9 cellular contexts compared by ENCODE assay signal in genomic region chr20:59955131-59955796, GRCh38. TPM values are rescaled to one million over a fixed set of nuclear protein-coding genes. Genes with fewer than 3 reads are reported as not detected.
DNase-seq lines count a peak whose midpoint lies in the region; ATAC-seq, FAIRE-seq and TF ChIP-seq lines count a peak whose summit lies in the region.
"Had no signal": no experiment of that assay in that cellular context is flagged by ENCODE, and none has a peak within 500 bp of the region (broad histone marks: within the 10 kb centered on the region; RNA-seq: fewer than 3 reads in every experiment).

No MANE protein-coding gene starts in this region.

- peak; percentile 71 for ATAC-seq in SK-N-SH treated with all-trans-retinoic acid at 6 μM for 48 hours
- peak in 3 of 4 donors; percentile 36 to 52 (median 41) for ATAC-seq in right lobe of liver
- ATAC-seq in GM18867 (IDR thresholded peaks at IDR 0.05; ENCODE audit: unreplicated experiment), result no peak
- no peak for ATAC-seq in activated T-cell treated with anti-CD3 and anti-CD28 coated beads, Interleukin-2, amount 50 U/mL, for 72 hours (replicated peaks in 1 of 2)

- no peak for FAIRE-seq in D721Med (lab: Jason Lieb, UNC)

- H3K27me3 ChIP-seq in KMS-11 (ENCODE audit: insufficient read depth, low read depth) (no peaks in the 10 kb centered on the region), right lobe of liver (peaks cover 0 to 11% of the 10 kb centered on the region in 2 donors)

- no peaks in the 10 kb centered on the region for H3K4me1 Mint-ChIP-seq in activated T-cell treated with anti-CD3 and anti-CD28 coated beads, Interleukin-2, amount 50 U/mL, for 72 hours (ENCODE audit: low read depth)
- H3K4me1 Mint-ChIP-seq: central memory CD8-positive, alpha-beta T cell had no signal

- H3K4me3 Mint-ChIP-seq in activated T-cell treated with anti-CD3 and anti-CD28 coated beads, Interleukin-2, amount 50 U/mL, for 72 hours, result no peak overlapping the region
- H3K4me3 Mint-ChIP-seq: central memory CD8-positive, alpha-beta T cell had no signal

- H3K9me3 ChIP-seq in right lobe of liver, result no peaks in the 10 kb centered on the region

- peak overlapping the region; percentile 7; the same call in 1 of the 2 replicates for H3K9ac ChIP-seq in KMS-11

- peak overlapping the region; percentile 70; the same call in 1 of the 2 replicates for H2AFZ ChIP-seq in KMS-11 (ENCODE audit: low read depth)

- H3K79me2 ChIP-seq in KMS-11 (ENCODE audit: insufficient read depth, low read depth), result no peaks in the 10 kb centered on the region

- H3K27ac ChIP-seq in KMS-11, result peak overlapping the region; percentile 54
- no peak overlapping the region for H3K27ac ChIP-seq in right lobe of liver

- H3K36me3 ChIP-seq in KMS-11 (ENCODE audit: insufficient read depth), result no peaks in the 10 kb centered on the region
- H3K36me3 ChIP-seq in right lobe of liver, result peaks cover 0 to 3% (median 0%) of the 10 kb centered on the region in 4 donors

- intact Hi-C loops in right lobe of liver (cut with DNase I), result no loop called here

- peak overlapping the region; percentile 71 for H3K4me2 ChIP-seq in KMS-11

- no peaks in the 10 kb centered on the region for H3K9me3 Mint-ChIP-seq in activated T-cell treated with anti-CD3 and anti-CD28 coated beads, Interleukin-2, amount 50 U/mL, for 72 hours
- H3K9me3 Mint-ChIP-seq: central memory CD8-positive, alpha-beta T cell had no signal

- H3K4me1 ChIP-seq in KMS-11 (ENCODE audit: low read depth, poor library complexity, severe bottlenecking), result peaks cover 9% of the 10 kb centered on the region
- H3K4me1 ChIP-seq in right lobe of liver, result no peaks in the 10 kb centered on the region

- H4K20me1 ChIP-seq in KMS-11 (ENCODE audit: insufficient read depth), result no peaks in the 10 kb centered on the region

- WGBS in right lobe of liver (ENCODE audit: insufficient coverage, low coverage, low lambda C conversion rate, missing lambda C conversion rate), result 68% methylated on average over 5 of the region's 8 CpGs

- TF ChIP-seq CTCF in D721Med (IDR thresholded peaks at IDR 0.05; ENCODE audit: insufficient read depth, missing control alignments), result peak; percentile 32
- TF ChIP-seq CTCF in KMS-11 (conservative IDR thresholded peaks at IDR 0.05; ENCODE audit: low read depth, low read length), result peak; percentile 48; the same call in 1 of the 2 replicates
- peak in 2 of 4 donors; percentile 19 to 24 for TF ChIP-seq CTCF in right lobe of liver (IDR thresholded peaks at IDR 0.05)

- no peak overlapping the region for H3K27ac Mint-ChIP-seq in activated T-cell treated with anti-CD3 and anti-CD28 coated beads, Interleukin-2, amount 50 U/mL, for 72 hours

- no peak for TF ChIP-seq POLR2A in right lobe of liver (IDR thresholded peaks at IDR 0.05)

- no peak for DNase-seq in D721Med (ENCODE audit: insufficient read length, low spot score)
- no peak for DNase-seq in right lobe of liver
- no peak for DNase-seq in NCI-H187 treated with DMSO at 0.1 percent for 48 hours (lab: John Stamatoyannopoulos, UW)
- DNase-seq in activated T-cell treated with anti-CD3 and anti-CD28 coated beads, Interleukin-2, amount 50 U/mL, for 72 hours, result no peak
- DNase-seq in effector CD8-positive, alpha-beta T cell (lab: John Stamatoyannopoulos, UW), result no peak

- H3K4me3 ChIP-seq in KMS-11 (IDR thresholded peaks at IDR 0.05; ENCODE audit: insufficient read depth, low read depth, low read length), result no peak overlapping the region
- no peak overlapping the region for H3K4me3 ChIP-seq in right lobe of liver

- no peaks in the 10 kb centered on the region for H3K27me3 Mint-ChIP-seq in activated T-cell treated with anti-CD3 and anti-CD28 coated beads, Interleukin-2, amount 50 U/mL, for 72 hours (ENCODE audit: low read depth)
- H3K27me3 Mint-ChIP-seq: central memory CD8-positive, alpha-beta T cell had no signal

- no peaks in the 10 kb centered on the region for H3K36me3 Mint-ChIP-seq in activated T-cell treated with anti-CD3 and anti-CD28 coated beads, Interleukin-2, amount 50 U/mL, for 72 hours (ENCODE audit: insufficient read depth in 2 of 2)

TF ChIP-seq in SK-N-SH treated with all-trans-retinoic acid at 6 μM for 48 hours, 23 proteins besides CTCF, POLR2A, EP300 and RAD21 (continues in another document):
- TF ChIP-seq ISL1 (CRISPR knock-in tag; IDR thresholded peaks at IDR 0.05) (no peak), BACH2 (CRISPR knock-in tag; IDR thresholded peaks at IDR 0.05; ENCODE audit: borderline replicate concordance) (no peak), TOX (CRISPR knock-in tag; IDR thresholded peaks at IDR 0.05; ENCODE audit: borderline replicate concordance) (no peak), TSHZ2 (CRISPR knock-in tag; IDR thresholded peaks at IDR 0.05) (no peak), CSRNP3 (CRISPR knock-in tag; IDR thresholded peaks at IDR 0.05) (no peak), ARNTL (CRISPR knock-in tag; IDR thresholded peaks at IDR 0.05; ENCODE audit: borderline replicate concordance, low read depth) (no peak), ZNF565 (CRISPR knock-in tag; conservative IDR thresholded peaks at IDR 0.05; ENCODE audit: low read depth) (no peak), ESRRG (CRISPR knock-in tag; IDR thresholded peaks at IDR 0.05) (no peak), OSR1 (CRISPR knock-in tag; IDR thresholded peaks at IDR 0.05) (no peak), ZNF8 (CRISPR knock-in tag; IDR thresholded peaks at IDR 0.05) (no peak), GLIS3 (CRISPR knock-in tag; IDR thresholded peaks at IDR 0.05) (no peak), ZC3H10 (CRISPR knock-in tag; IDR thresholded peaks at IDR 0.05) (no peak), CSDC2 (CRISPR knock-in tag; IDR thresholded peaks at IDR 0.05) (no peak), SNAI2 (CRISPR knock-in tag; IDR thresholded peaks at IDR 0.05) (no peak), CREB5 (CRISPR knock-in tag; IDR thresholded peaks at IDR 0.05; ENCODE audit: low read depth) (no peak)

RNA-seq across cellular contexts. Expression of gene CDH26, which starts 3.0 kb away (rescaled TPM):
- total RNA-seq in right lobe of liver, result under 1 TPM in 5 of 6 experiments, not detected in 1; 0.07 to 0.25 (median 0.12) TPM
- 1 to 10 TPM; 2.4 to 3.1 TPM for total RNA-seq in activated T-cell treated with anti-CD3 and anti-CD28 coated beads, Interleukin-2, amount 50 U/mL, for 72 hours

RNA-seq across cellular contexts. Expression of gene FAM217B, which starts 15.1 kb away (rescaled TPM):
- total RNA-seq in right lobe of liver, result 1 to 10 TPM; 1.2 to 3.6 (median 2.2) TPM
- 10 to 100 TPM; 18.2 to 20.4 TPM for total RNA-seq in activated T-cell treated with anti-CD3 and anti-CD28 coated beads, Interleukin-2, amount 50 U/mL, for 72 hours

RNA-seq across cellular contexts. Expression of gene PPP1R3D, which starts 15.2 kb away (rescaled TPM):
- 1 to 10 TPM in 3 of 6 experiments, under 1 TPM in 3; 0.51 to 1.6 (median 1.0) TPM for total RNA-seq in right lobe of liver
- 1 to 10 TPM; 5.7 to 6.2 TPM for total RNA-seq in activated T-cell treated with anti-CD3 and anti-CD28 coated beads, Interleukin-2, amount 50 U/mL, for 72 hours

RNA-seq across cellular contexts. Expression of gene SYCP2, which starts 21.8 kb away (rescaled TPM):
- total RNA-seq in right lobe of liver, result under 1 TPM; 0.18 to 0.95 (median 0.63) TPM
- total RNA-seq in activated T-cell treated with anti-CD3 and anti-CD28 coated beads, Interleukin-2, amount 50 U/mL, for 72 hours, result 10 to 100 TPM in 1 of 2 donors, 1 to 10 TPM in 1; 5.0 to 11.9 TPM

Comparison
In these comparisons a context has a peak if more than half of its experiments do, and no peak if none do; other contexts are left out.
1. ATAC-seq: peak in SK-N-SH treated with all-trans-retinoic acid at 6 μM for 48 hours (single experiment) and right lobe of liver (3 of 4); none in GM18867 (single experiment) and activated T-cell treated with anti-CD3 and anti-CD28 coated beads, Interleukin-2, amount 50 U/mL, for 72 hours (0 of 2).
2. RNA of gene FAM217B, which starts 15.1 kb away (total RNA-seq): 18.2 to 20.4 TPM in activated T-cell treated with anti-CD3 and anti-CD28 coated beads, Interleukin-2, amount 50 U/mL, for 72 hours; 1.2 to 3.6 TPM in right lobe of liver; every median in the first group is over 4 times any median in the second.